In the genomic region with DNA sequence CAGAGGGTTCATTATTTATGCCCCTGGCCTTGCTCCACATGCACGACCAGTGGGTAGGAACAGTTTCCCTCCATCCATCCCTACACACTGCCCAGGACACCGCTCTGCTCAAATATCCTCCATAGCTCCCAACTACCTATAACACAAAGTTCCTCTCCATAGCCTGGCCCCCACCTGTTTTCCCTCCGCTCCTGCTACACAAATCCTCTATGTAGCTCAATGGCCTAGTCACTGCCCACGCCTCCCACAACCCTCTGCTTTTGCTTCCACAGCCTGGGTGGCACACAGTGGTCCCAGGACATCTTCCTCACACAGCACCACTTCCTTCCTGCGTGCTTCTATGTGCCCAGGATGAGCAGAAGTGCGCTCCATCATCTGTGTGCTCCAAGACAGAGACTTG, we compare ENCODE assay signal across 27 cellular contexts. TPM values are rescaled to one million over a fixed set of nuclear protein-coding genes. Genes with fewer than 3 reads are reported as not detected.
"Had no signal": no experiment of that assay in that cellular context is flagged by ENCODE, and none has a peak within 500 bp of the region (broad histone marks: within the 10 kb centered on the region; RNA-seq: fewer than 3 reads in every experiment).

No MANE protein-coding gene starts in this region.

- H3K4me3 Mint-ChIP-seq: activated CD4-positive, alpha-beta memory T cell treated with anti-CD3 and anti-CD28 coated beads, Interleukin-2, amount 10 ng/mL, durations not matched to agents 7 days and 5 days; activated CD4-positive, alpha-beta T cell treated with anti-CD3 and anti-CD28 coated beads for 36 hours; activated naive CD4-positive, alpha-beta T cell treated with anti-CD3 and anti-CD28 coated beads for 36 hours; activated naive CD8-positive, alpha-beta T cell; activated T-helper 17 cell treated with anti-CD3 and anti-CD28 coated beads, Interleukin-2, amount 50 U/mL, for 72 hours; T-helper 2 cell treated with Interferon-gamma antibody and Interleukin-4, amounts not matched to agents 5 μg/mL and 100 μg/mL, for 36 hours had no signal

- H3K9ac ChIP-seq: SK-N-SH had no signal

- H3K4me3 ChIP-seq: cardiac muscle cell, Peyer's patch, SJCRH30 had no signal

- H3K27me3 ChIP-seq: brain microvascular endothelial cell, cardiac muscle cell, Peyer's patch had no signal

- H3K36me3 ChIP-seq: brain microvascular endothelial cell, cardiac muscle cell, SJCRH30, WERI-Rb-1 had no signal

- H3K4me1 Mint-ChIP-seq: activated CD4-positive, alpha-beta T cell treated with anti-CD3 and anti-CD28 coated beads for 36 hours; activated T-helper 17 cell treated with anti-CD3 and anti-CD28 coated beads, Interleukin-2, amount 50 U/mL, for 72 hours had no signal

- DNase-seq: activated CD4-positive, alpha-beta memory T cell treated with anti-CD3 and anti-CD28 coated beads, Interleukin-2, amount 10 ng/mL, durations not matched to agents 7 days and 5 days; activated CD4-positive, alpha-beta T cell treated with anti-CD3 and anti-CD28 coated beads, Interleukin-2, amount 50 U/mL, for 1 hour; activated gamma-delta T cell; activated naive CD4-positive, alpha-beta T cell treated with anti-CD3 and anti-CD28 coated beads for 36 hours; activated T-cell treated with anti-CD3 and anti-CD28 coated beads for 4 hours; activated T-cell treated with anti-CD3 and anti-CD28 coated beads, Interleukin-2, amount 50 U/mL, for 48 hours; NCI-H1092; NCI-H1417; NCI-H1930; NCI-H2171; NCI-H2227 treated with DMSO at 0.1 percent for 48 hours; NCI-H526; NCI-H774; Peyer's patch; Right ventricle myocardium superior; SW 1271 had no signal

- H3K9me3 ChIP-seq: Peyer's patch, SJCRH30, SK-N-SH had no signal

- H3K4me2 ChIP-seq: SK-N-SH had no signal

- H3K36me3 Mint-ChIP-seq: activated naive CD8-positive, alpha-beta T cell had no signal

- H3K4me1 ChIP-seq: Peyer's patch, SJCRH30 had no signal

- H3K27ac ChIP-seq: brain microvascular endothelial cell, cardiac muscle cell, Peyer's patch, RWPE1, SJCRH30, WERI-Rb-1 had no signal

- H3K27ac Mint-ChIP-seq: activated CD4-positive, alpha-beta memory T cell treated with anti-CD3 and anti-CD28 coated beads, Interleukin-2, amount 10 ng/mL, durations not matched to agents 7 days and 5 days; activated CD4-positive, alpha-beta T cell treated with anti-CD3 and anti-CD28 coated beads for 36 hours; activated naive CD4-positive, alpha-beta T cell treated with anti-CD3 and anti-CD28 coated beads for 36 hours; activated naive CD8-positive, alpha-beta T cell; activated T-helper 17 cell treated with anti-CD3 and anti-CD28 coated beads, Interleukin-2, amount 50 U/mL, for 72 hours; T-helper 2 cell treated with Interferon-gamma antibody and Interleukin-4, amounts not matched to agents 5 μg/mL and 100 μg/mL, for 36 hours had no signal

- H3K9me3 Mint-ChIP-seq: activated CD4-positive, alpha-beta memory T cell treated with anti-CD3 and anti-CD28 coated beads, Interleukin-2, amount 10 ng/mL, durations not matched to agents 7 days and 5 days; activated naive CD4-positive, alpha-beta T cell treated with anti-CD3 and anti-CD28 coated beads for 36 hours; activated T-helper 17 cell treated with anti-CD3 and anti-CD28 coated beads, Interleukin-2, amount 50 U/mL, for 72 hours; T-helper 2 cell treated with Interferon-gamma antibody and Interleukin-4, amounts not matched to agents 5 μg/mL and 100 μg/mL, for 36 hours had no signal

RNA-seq across cellular contexts. Expression of a gene that starts 21.2 kb away (rescaled TPM):
- total RNA-seq: M059J had no signal
